In genomic region chr19:10922638-10923014, GRCh38 we compare ENCODE assay signal across 1 cellular context.
TF ChIP-seq lines count a peak whose summit lies in the region.

No MANE protein-coding gene starts in this region.

TF ChIP-seq in HepG2, 621 proteins besides CTCF, POLR2A, EP300 and RAD21:
- TF ChIP-seq NR3C1 (CRISPR knock-in tag; IDR thresholded peaks at IDR 0.05) (no peak), CHD4 (IDR thresholded peaks at IDR 0.05; ENCODE audit: borderline replicate concordance, low read length) (no peak), SP140L (CRISPR knock-in tag; IDR thresholded peaks at IDR 0.05; ENCODE audit: borderline replicate concordance) (no peak), FOXO1 (CRISPR knock-in tag; IDR thresholded peaks at IDR 0.05) (no peak), MAFK (conservative IDR thresholded peaks at IDR 0.05 in 1 of 2, IDR thresholded peaks at IDR 0.05 in 1 of 2; ENCODE audit: low read length in 2 of 2) (no peak), RBM22 (optimal IDR thresholded peaks at IDR 0.05; ENCODE audit: low read length) (peak; percentile 23), CBX2 (IDR thresholded peaks at IDR 0.05; ENCODE audit: low read depth, low read length) (no peak), CBX2 (CRISPR knock-in tag; IDR thresholded peaks at IDR 0.05; ENCODE audit: low read depth) (no peak), NR2F2 (IDR thresholded peaks at IDR 0.05; ENCODE audit: borderline replicate concordance, low read depth) (no peak)
